Comparison of ENCODE assay signal across 12 cellular contexts in the genomic region with DNA sequence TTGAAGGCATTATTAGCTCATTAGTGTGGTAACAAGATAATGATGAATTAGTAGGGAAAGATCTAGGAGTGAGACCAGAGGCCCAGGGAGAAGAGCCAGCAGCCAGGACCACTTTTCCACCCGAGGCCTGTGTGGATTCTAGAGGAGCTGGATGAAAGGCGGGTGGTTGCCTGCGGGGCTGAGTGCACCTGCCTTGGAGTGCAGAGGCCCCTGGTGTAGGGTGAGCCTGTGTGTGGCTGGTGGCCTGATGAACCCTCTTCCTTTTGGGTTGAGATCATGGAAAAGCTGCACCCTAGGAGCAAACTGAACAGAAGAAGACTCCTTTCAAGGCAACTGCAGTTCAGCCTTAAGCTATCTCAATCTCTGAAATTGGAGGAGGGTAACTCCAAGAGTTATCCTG. TPM values are rescaled to one million over a fixed set of nuclear protein-coding genes. Genes with fewer than 3 reads are reported as not detected.
DNase-seq lines count a peak whose midpoint lies in the region; ATAC-seq, FAIRE-seq and TF ChIP-seq lines count a peak whose summit lies in the region.
"Had no signal": no experiment of that assay in that cellular context is flagged by ENCODE, and none has a peak within 500 bp of the region (broad histone marks: within the 10 kb centered on the region; RNA-seq: fewer than 3 reads in every experiment).

No MANE protein-coding gene starts in this region.

- no peak overlapping the region for H3K9ac ChIP-seq in HepG2 (ENCODE audit: insufficient read depth, low read depth, low read length)

- H3K79me2 ChIP-seq in HepG2 (ENCODE audit: insufficient read depth, low read length) = no peaks in the 10 kb centered on the region

- CTCF ChIA-PET in HepG2 (lab: Yijun Ruan, JAX; ENCODE audit: low intra/inter-chr PET ratio, low total read pairs) = interaction anchor here (1.2 to 1.4 kb wide), 2 partner anchors 62 to 64 kb away, joined by 3 to 4 read pairs; no protein-coding TSS in a partner anchor

- TF ChIP-seq CTCF in HepG2 (CRISPR knock-in tag; IDR thresholded peaks at IDR 0.05) = peak; percentile 46
- no peak for TF ChIP-seq CTCF in right lobe of liver (IDR thresholded peaks at IDR 0.05)
- TF ChIP-seq CTCF in foreskin keratinocyte (conservative IDR thresholded peaks at IDR 0.05) = peak; percentile 50
- TF ChIP-seq CTCF in upper lobe of right lung (IDR thresholded peaks at IDR 0.05) = peak; percentile 23

- H3K4me1 ChIP-seq in HepG2 (ENCODE audit: insufficient read depth, low read length) (no peaks in the 10 kb centered on the region), right lobe of liver (peaks cover 0 to 12% (median 4%) of the 10 kb centered on the region in 4 donors), foreskin keratinocyte (no peaks in the 10 kb centered on the region), upper lobe of right lung (no peaks in the 10 kb centered on the region)

- H3K36me3 ChIP-seq in HepG2 (replicated peaks in 1 of 2; ENCODE audit: control insufficient read depth in 1 of 2, insufficient read depth in 2 of 2, low read length in 2 of 2) (no peaks in the 10 kb centered on the region), right lobe of liver (no peaks in the 10 kb centered on the region), upper lobe of right lung (no peaks in the 10 kb centered on the region)

- H3K4me3 ChIP-seq in HepG2 (replicated peaks in 1 of 3; ENCODE audit: insufficient read depth in 1 of 3, low read depth in 2 of 3, low read length in 3 of 3) (no peak overlapping the region), right lobe of liver (no peak overlapping the region), upper lobe of right lung (no peak overlapping the region)
- H3K4me3 ChIP-seq: smooth muscle cell had no signal

- intact Hi-C loops in HepG2 (cut with micrococcal nuclease; ENCODE audit: unreplicated experiment) = loop anchor here (2.0 kb wide), 1 partner anchor 64 kb away; no protein-coding TSS in a partner anchor
- intact Hi-C loops in right lobe of liver (cut with DNase I) = no loop called here
- intact Hi-C loops in upper lobe of right lung (cut with DNase I) = no loop called here

- POLR2A ChIA-PET in HepG2 (lab: Yijun Ruan, JAX) = no interaction called here

- peak; percentile 85 for ATAC-seq in HepG2
- no peak for ATAC-seq in right lobe of liver
- ATAC-seq in foreskin keratinocyte = peak; percentile 24
- ATAC-seq in upper lobe of right lung = peak; percentile 62

- FAIRE-seq in HepG2 (lab: Jason Lieb, UNC) = no peak

- BruUV-seq in HepG2 (replicated peaks; lab: Mats Ljungman, UMichigan) = no TSS peak

- WGBS in HepG2 (ENCODE audit: low lambda C conversion rate) = 22% methylated on average over 3 of the region's 3 CpGs
- 36% methylated on average over 3 of the region's 3 CpGs for WGBS in right lobe of liver (ENCODE audit: insufficient coverage, low coverage, low lambda C conversion rate, missing lambda C conversion rate)

- no peak for DNase-seq in HepG2 (ENCODE audit: low spot score)
- DNase-seq in right lobe of liver = no peak
- peak; percentile 26 for DNase-seq in RPMI7951 (ENCODE audit: low read depth)
- no peak for DNase-seq in foreskin keratinocyte
- no peak for DNase-seq in upper lobe of right lung
- no peak for DNase-seq in DMS53 (lab: John Stamatoyannopoulos, UW)
- DNase-seq in activated effector memory CD4-positive, alpha-beta T cell treated with anti-CD3 and anti-CD28 coated beads, Interleukin-2, amount 50 U/mL, for 16 hours = no peak
- no peak for DNase-seq in NCI-H1436 (lab: John Stamatoyannopoulos, UW)
- DNase-seq: activated naive CD4-positive, alpha-beta T cell; NCI-H2081 treated with DMSO at 0.1 percent for 48 hours; SHP77 treated with DMSO at 0.1 percent for 48 hours had no signal

- in situ Hi-C loops in HepG2 (cut with HindIII; ENCODE audit: extremely low pct_ligation_motif_present, low pct_unique_long_range_greater_than_20kb) = no loop called here

- H3K27me3 ChIP-seq in HepG2 (ENCODE audit: control insufficient read depth in 1 of 2, insufficient read depth in 2 of 2, low read length in 2 of 2) (peaks cover 0 to 3% of the 10 kb centered on the region in 2 experiments; a peak in 1 of 5 replicates), right lobe of liver (no peaks in the 10 kb centered on the region), foreskin keratinocyte (no peaks in the 10 kb centered on the region), upper lobe of right lung (no peaks in the 10 kb centered on the region)

- H2AFZ ChIP-seq in HepG2 (ENCODE audit: low read length) = no peak overlapping the region

- no peak for TF ChIP-seq RAD21 in HepG2 (CRISPR knock-in tag; IDR thresholded peaks at IDR 0.05)

- H3K27ac ChIP-seq in HepG2 (ENCODE audit: extremely low read length, insufficient read depth, low read length) (no peak overlapping the region), right lobe of liver (no peak overlapping the region), foreskin keratinocyte (no peak overlapping the region), upper lobe of right lung (no peak overlapping the region)

- TF ChIP-seq POLR2A in HepG2 (IDR thresholded peaks at IDR 0.05; ENCODE audit: insufficient read depth in 1 of 2, low read depth in 2 of 2, low read length in 2 of 2) (no peak), right lobe of liver (IDR thresholded peaks at IDR 0.05) (no peak)

- no peaks in the 10 kb centered on the region for H4K20me1 ChIP-seq in HepG2 (ENCODE audit: insufficient read depth, low read length)

- H3K4me2 ChIP-seq in HepG2 (ENCODE audit: low read depth, low read length) = no peak overlapping the region
- H3K4me2 ChIP-seq: smooth muscle cell had no signal

- H3K9me3 ChIP-seq in HepG2 (ENCODE audit: low read length) (no peaks in the 10 kb centered on the region), right lobe of liver (no peaks in the 10 kb centered on the region), upper lobe of right lung (no peaks in the 10 kb centered on the region)

- TF ChIP-seq EP300 in HepG2 (IDR thresholded peaks at IDR 0.05; ENCODE audit: low read depth in 2 of 2, low read length in 2 of 2) = no peak
- no peak for TF ChIP-seq EP300 in HepG2 (CRISPR knock-in tag; IDR thresholded peaks at IDR 0.05; ENCODE audit: borderline replicate concordance)

RNA-seq across cellular contexts. Expression of a gene that starts 5.9 kb away (rescaled TPM):
- total RNA-seq in HepG2 (2016; rRNA removed; fragmentation: Illumina TruSeq; extraction: Trizol) (0.11 TPM in 1 of 2 replicates, not detected in the other), right lobe of liver (under 1 TPM in 1 of 6 experiments, not detected in 5; 0.22 TPM), foreskin keratinocyte (6.5 and 7.9 TPM in 2 replicates), upper lobe of right lung (not detected)
- not detected in 2 replicates for total RNA-seq in HepG2 (2016; cell fraction: cytosol; rRNA removed; fragmentation: Illumina TruSeq; extraction: Trizol; ENCODE audit: low read depth)
- not detected in 2 replicates for total RNA-seq in HepG2 (2016; cell fraction: insoluble cytoplasmic fraction; rRNA removed; fragmentation: Illumina TruSeq; extraction: Trizol)
- not detected in 2 replicates for total RNA-seq in HepG2 (2016; cell fraction: membrane; rRNA removed; fragmentation: Illumina TruSeq; extraction: Trizol)
- not detected in 2 replicates for total RNA-seq in HepG2 (2016; cell fraction: nucleus; rRNA removed; fragmentation: Illumina TruSeq; extraction: Trizol)
- polyA plus RNA-seq in HepG2 (2011; rRNA removed) (0.03 TPM in 1 of 2 replicates, not detected in the other), foreskin keratinocyte (9.7 and 10.4 TPM in 2 replicates)
- polyA plus RNA-seq in HepG2 (2011; cell fraction: cytosol; rRNA removed) = 0.03 TPM in 1 of 2 replicates, not detected in the other
- polyA plus RNA-seq in HepG2 (2011; cell fraction: nucleus; rRNA removed) = 0.19 and 0.28 TPM in 2 replicates
- polyA plus RNA-seq in HepG2 (2012) = 0.17 TPM in 1 of 2 replicates, not detected in the other
- polyA plus RNA-seq in HepG2 (2016; cell fraction: cytosol; fragmentation: Illumina TruSeq; extraction: Trizol; ENCODE audit: low read depth) = not detected in 2 replicates
- polyA plus RNA-seq in HepG2 (2016; cell fraction: insoluble cytoplasmic fraction; fragmentation: Illumina TruSeq; extraction: Trizol; ENCODE audit: low read depth) = not detected in 2 replicates
- polyA plus RNA-seq in HepG2 (2016; cell fraction: membrane; fragmentation: Illumina TruSeq; extraction: Trizol; ENCODE audit: low read depth) = not detected in 2 replicates
- 0.26 and 0.28 TPM in 2 replicates for polyA plus RNA-seq in HepG2 (2016; cell fraction: nucleus; fragmentation: Illumina TruSeq; extraction: Trizol; ENCODE audit: insufficient read depth, low read depth)
- not detected in 2 replicates for polyA minus RNA-seq in HepG2 (2011; rRNA and poly(A)+ RNA removed; ENCODE audit: low replicate concordance)
- polyA minus RNA-seq in HepG2 (2011; cell fraction: cytosol; rRNA and poly(A)+ RNA removed) = not detected in 2 replicates
- polyA minus RNA-seq in HepG2 (2011; cell fraction: nucleus; rRNA and poly(A)+ RNA removed) = 0.13 and 0.37 TPM in 2 replicates
- not detected in 2 replicates for total RNA-seq in RPMI7951 (2014; rRNA removed; shearing (Covaris generic))

RNA-seq across cellular contexts. Expression of a gene that starts 57.4 kb away (rescaled TPM):
- total RNA-seq in HepG2 (2016; rRNA removed; fragmentation: Illumina TruSeq; extraction: Trizol) (not detected in 2 replicates), right lobe of liver (under 1 TPM; 0.05 to 0.80 (median 0.11) TPM), foreskin keratinocyte (0.95 and 3.8 TPM in 2 replicates), upper lobe of right lung (8.5 TPM)
- total RNA-seq in HepG2 (2016; cell fraction: cytosol; rRNA removed; fragmentation: Illumina TruSeq; extraction: Trizol; ENCODE audit: low read depth) = not detected in 2 replicates
- total RNA-seq in HepG2 (2016; cell fraction: insoluble cytoplasmic fraction; rRNA removed; fragmentation: Illumina TruSeq; extraction: Trizol) = not detected in 2 replicates
- not detected in 2 replicates for total RNA-seq in HepG2 (2016; cell fraction: membrane; rRNA removed; fragmentation: Illumina TruSeq; extraction: Trizol)
- not detected in 2 replicates for total RNA-seq in HepG2 (2016; cell fraction: nucleus; rRNA removed; fragmentation: Illumina TruSeq; extraction: Trizol)
- polyA plus RNA-seq in HepG2 (2011; rRNA removed) (not detected in 2 replicates), foreskin keratinocyte (0.65 and 2.5 TPM in 2 replicates)
- polyA plus RNA-seq in HepG2 (2011; cell fraction: cytosol; rRNA removed) = not detected in 2 replicates
- not detected in 2 replicates for polyA plus RNA-seq in HepG2 (2011; cell fraction: nucleus; rRNA removed)
- polyA plus RNA-seq in HepG2 (2012) = not detected in 2 replicates
- polyA plus RNA-seq in HepG2 (2016; cell fraction: cytosol; fragmentation: Illumina TruSeq; extraction: Trizol; ENCODE audit: low read depth) = not detected in 2 replicates
- not detected in 2 replicates for polyA plus RNA-seq in HepG2 (2016; cell fraction: insoluble cytoplasmic fraction; fragmentation: Illumina TruSeq; extraction: Trizol; ENCODE audit: low read depth)
- not detected in 2 replicates for polyA plus RNA-seq in HepG2 (2016; cell fraction: membrane; fragmentation: Illumina TruSeq; extraction: Trizol; ENCODE audit: low read depth)
- polyA plus RNA-seq in HepG2 (2016; cell fraction: nucleus; fragmentation: Illumina TruSeq; extraction: Trizol; ENCODE audit: insufficient read depth, low read depth) = not detected in 2 replicates
- polyA minus RNA-seq in HepG2 (2011; rRNA and poly(A)+ RNA removed; ENCODE audit: low replicate concordance) = not detected in 2 replicates
- not detected in 2 replicates for polyA minus RNA-seq in HepG2 (2011; cell fraction: cytosol; rRNA and poly(A)+ RNA removed)
- polyA minus RNA-seq in HepG2 (2011; cell fraction: nucleus; rRNA and poly(A)+ RNA removed) = not detected in 2 replicates
- total RNA-seq in RPMI7951 (2014; rRNA removed; shearing (Covaris generic)) = under 0.01 TPM in 1 of 2 replicates, not detected in the other
- total RNA-seq: smooth muscle cell had no signal

Comparison
In these comparisons a context has a peak if more than half of its experiments do, and no peak if none do; other contexts are left out.
1. ATAC-seq: peak in HepG2 (single experiment), foreskin keratinocyte (single experiment) and upper lobe of right lung (single experiment); none in right lobe of liver (0 of 4).
2. CTCF ChIP-seq: peak in HepG2 (single experiment), foreskin keratinocyte (single experiment) and upper lobe of right lung (single experiment); none in right lobe of liver (0 of 4).